In genomic region chr1:19662313-19662712, GRCh38 we compare ENCODE assay signal across 28 cellular contexts. TPM values are rescaled to one million over a fixed set of nuclear protein-coding genes. Genes with fewer than 3 reads are reported as not detected.
"Had no signal": no experiment of that assay in that cellular context is flagged by ENCODE, and none has a peak within 500 bp of the region (broad histone marks: within the 10 kb centered on the region; RNA-seq: fewer than 3 reads in every experiment).

No MANE protein-coding gene starts in this region.

- DNase-seq: natural killer cell; occipital lobe; pancreas; right lobe of liver; sigmoid colon; spleen; stimulated activated CD4-positive, alpha-beta T cell treated with anti-CD3 and anti-CD28 coated beads, Interleukin-12 subunit alpha, Interleukin-12 subunit beta, amount 100 ng/mL, for 4 hours; stimulated activated CD4-positive, alpha-beta T cell treated with anti-CD3 and anti-CD28 coated beads, Interleukin-1b, Interleukin-23, amount 100 ng/mL, for 48 hours; stimulated activated naive B cell treated with anti-CD40 and anti-IgM and Interleukin-4, amounts not matched to agents 10 μg/mL and 1 μg/mL and 100 μg/mL, for 72 hours; stomach; thyroid gland; upper lobe of left lung had no signal

- H3K36me3 Mint-ChIP-seq: natural killer cell; neural progenitor cell; stimulated activated naive B cell treated with anti-CD40 and anti-IgM and Interleukin-4, amounts not matched to agents 10 μg/mL and 1 μg/mL and 100 μg/mL, for 72 hours had no signal

- H3K4me2 ChIP-seq: neural progenitor cell, smooth muscle cell had no signal

- ATAC-seq: stimulated activated effector memory CD8-positive, alpha-beta T cell treated with anti-CD3 and anti-CD28 coated beads, Interleukin-12 subunit alpha, Interleukin-12 subunit beta, amount 100 ng/mL, for 72 hours; stimulated activated naive B cell treated with anti-CD40 and anti-IgM and Interleukin-4, amounts not matched to agents 10 μg/mL and 1 μg/mL and 100 μg/mL, for 72 hours had no signal

- H2AFZ ChIP-seq: neural progenitor cell had no signal

- H3K27ac ChIP-seq: neural progenitor cell, pancreas, prostate gland, right atrium auricular region, right lobe of liver, sigmoid colon, skin epidermis, spleen, stomach, thoracic aorta, thyroid gland, tibial nerve, upper lobe of left lung, vagina had no signal

- H3K27ac Mint-ChIP-seq: natural killer cell; nephron; neural progenitor cell; stimulated activated effector memory CD8-positive, alpha-beta T cell treated with anti-CD3 and anti-CD28 coated beads, Interleukin-12 subunit alpha, Interleukin-12 subunit beta, amount 100 ng/mL, for 72 hours; stimulated activated naive B cell treated with anti-CD40 and anti-IgM and Interleukin-4, amounts not matched to agents 10 μg/mL and 1 μg/mL and 100 μg/mL, for 72 hours; stimulated activated naive CD8-positive, alpha-beta T cell treated with anti-CD3 and anti-CD28 coated beads, Interleukin-15, Interleukin-2, amounts not matched to agents 100 ng/mL and 50 ng/mL, for 24 hours had no signal

- H3K4me3 Mint-ChIP-seq: stimulated activated effector memory CD8-positive, alpha-beta T cell treated with anti-CD3 and anti-CD28 coated beads, Interleukin-12 subunit alpha, Interleukin-12 subunit beta, amount 100 ng/mL, for 72 hours; stimulated activated naive B cell treated with anti-CD40 and anti-IgM and Interleukin-4, amounts not matched to agents 10 μg/mL and 1 μg/mL and 100 μg/mL, for 72 hours; stimulated activated naive CD8-positive, alpha-beta T cell treated with anti-CD3 and anti-CD28 coated beads, Interleukin-15, Interleukin-2, amounts not matched to agents 100 ng/mL and 50 ng/mL, for 24 hours had no signal

- H3K36me3 ChIP-seq: neural progenitor cell, pancreas, prostate gland, right lobe of liver, spleen, thyroid gland, upper lobe of left lung had no signal

- H3K4me3 ChIP-seq: neural progenitor cell, pancreas, prostate gland, right atrium auricular region, right lobe of liver, sigmoid colon, skin epidermis, smooth muscle cell, spleen, stomach, thoracic aorta, thyroid gland, tibial nerve, upper lobe of left lung, vagina had no signal

- H3K4me1 ChIP-seq: neural progenitor cell, prostate gland had no signal

- H3K9me3 ChIP-seq: pancreas, prostate gland, right atrium auricular region, right lobe of liver, sigmoid colon, spleen, stomach, thoracic aorta, thyroid gland, tibial nerve, upper lobe of left lung, vagina had no signal

RNA-seq across cellular contexts. Expression of gene HTR6, which starts 2.4 kb away (rescaled TPM):
- total RNA-seq: pancreas, posterior vena cava, prostate gland, pulmonary artery endothelial cell, right atrium auricular region, right lobe of liver, sigmoid colon, smooth muscle cell, stomach, subcutaneous adipose tissue, thyroid gland, tibial nerve, upper lobe of left lung, ureter, vagina had no signal
- polyA plus RNA-seq: neural cell, pancreas, smooth muscle cell, stomach had no signal
